3 cellular contexts compared by ENCODE assay signal in the genomic region with DNA sequence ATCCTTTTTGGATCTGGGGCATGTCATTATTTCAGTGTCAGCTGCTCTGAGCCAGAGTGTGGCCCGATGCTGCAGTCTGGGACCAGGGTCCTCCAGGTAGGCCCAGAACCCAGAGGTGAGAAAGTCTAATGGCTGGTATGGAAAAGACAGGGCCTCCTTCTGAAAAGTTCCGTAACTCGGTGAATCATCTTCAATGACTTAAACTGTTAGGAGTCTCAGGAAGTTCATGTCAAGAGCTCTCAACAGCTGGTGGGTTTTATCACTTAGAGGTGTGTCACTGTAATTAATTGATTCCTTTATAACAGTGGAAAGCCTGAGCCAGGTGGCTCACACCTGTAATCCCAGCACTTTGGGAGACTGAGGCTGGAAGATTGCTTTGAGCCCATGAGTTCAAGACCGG.
A peak's percentile ranks its signal among the peaks of the same experiment; 100 is the strongest.
TF ChIP-seq lines count a peak whose summit lies in the region.

No MANE protein-coding gene starts in this region.

TF ChIP-seq in SK-N-SH, 30 proteins besides CTCF, POLR2A, EP300 and RAD21:
- TF ChIP-seq TCF12 (IDR thresholded peaks at IDR 0.05), result peak; percentile 29
- no peak for TF ChIP-seq RFX5 (IDR thresholded peaks at IDR 0.05; ENCODE audit: low read length)

TF ChIP-seq in SK-N-SH treated with all-trans-retinoic acid at 6 μM for 48 hours, 23 proteins besides CTCF, POLR2A, EP300 and RAD21 (continued from another document):
- no peak for TF ChIP-seq ZNF8 (CRISPR knock-in tag; IDR thresholded peaks at IDR 0.05)
- no peak for TF ChIP-seq ZC3H10 (CRISPR knock-in tag; IDR thresholded peaks at IDR 0.05)
- TF ChIP-seq SNAI2 (CRISPR knock-in tag; IDR thresholded peaks at IDR 0.05), result no peak
- TF ChIP-seq ISL1 (CRISPR knock-in tag; IDR thresholded peaks at IDR 0.05), result no peak
- no peak for TF ChIP-seq ZNF70 (CRISPR knock-in tag; IDR thresholded peaks at IDR 0.05)
- no peak for TF ChIP-seq ARNTL (CRISPR knock-in tag; IDR thresholded peaks at IDR 0.05; ENCODE audit: borderline replicate concordance, low read depth)
- no peak for TF ChIP-seq RARB (CRISPR knock-in tag; IDR thresholded peaks at IDR 0.05)
- TF ChIP-seq, protein P1, sequence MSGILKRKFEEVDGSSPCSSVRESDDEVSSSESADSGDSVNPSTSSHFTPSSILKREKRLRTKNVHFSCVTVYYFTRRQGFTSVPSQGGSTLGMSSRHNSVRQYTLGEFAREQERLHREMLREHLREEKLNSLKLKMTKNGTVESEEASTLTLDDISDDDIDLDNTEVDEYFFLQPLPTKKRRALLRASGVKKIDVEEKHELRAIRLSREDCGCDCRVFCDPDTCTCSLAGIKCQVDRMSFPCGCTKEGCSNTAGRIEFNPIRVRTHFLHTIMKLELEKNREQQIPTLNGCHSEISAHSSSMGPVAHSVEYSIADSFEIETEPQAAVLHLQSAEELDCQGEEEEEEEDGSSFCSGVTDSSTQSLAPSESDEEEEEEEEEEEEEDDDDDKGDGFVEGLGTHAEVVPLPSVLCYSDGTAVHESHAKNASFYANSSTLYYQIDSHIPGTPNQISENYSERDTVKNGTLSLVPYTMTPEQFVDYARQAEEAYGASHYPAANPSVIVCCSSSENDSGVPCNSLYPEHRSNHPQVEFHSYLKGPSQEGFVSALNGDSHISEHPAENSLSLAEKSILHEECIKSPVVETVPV (CRISPR knock-in tag; IDR thresholded peaks at IDR 0.05), result no peak
- no peak for TF ChIP-seq ZNF565 (CRISPR knock-in tag; conservative IDR thresholded peaks at IDR 0.05; ENCODE audit: low read depth)
- TF ChIP-seq ZFP3 (CRISPR knock-in tag; IDR thresholded peaks at IDR 0.05), result no peak
- no peak for TF ChIP-seq PATZ1 (CRISPR knock-in tag; IDR thresholded peaks at IDR 0.05; ENCODE audit: borderline replicate concordance)

TF ChIP-seq in K562, 482 proteins besides CTCF, POLR2A, EP300 and RAD21:
- TF ChIP-seq SAFB (IDR thresholded peaks at IDR 0.05; ENCODE audit: borderline replicate concordance, low read depth, low read length), result no peak
- TF ChIP-seq FOSL1 (tag; conservative IDR thresholded peaks at IDR 0.05), result 0 out of 2 replicates have a peak, but pooled peaks have one; percentile 18
